ENCODE assay signal across 8 cellular contexts in genomic region chr2:191679818-191680600, GRCh38. TPM values are rescaled to one million over a fixed set of nuclear protein-coding genes. Genes with fewer than 3 reads are reported as not detected.
A peak's percentile ranks its signal among the peaks of the same experiment; 100 is the strongest.
DNase-seq lines count a peak whose midpoint lies in the region; ATAC-seq, FAIRE-seq and TF ChIP-seq lines count a peak whose summit lies in the region.

No MANE protein-coding gene starts in this region.

- CTCF ChIA-PET in A549 (lab: Yijun Ruan, JAX) = interaction anchor here (0.6 to 1.6 kb wide), 3 partner anchors 12 to 113 kb away, joined by 3 to 6 read pairs (median 4); no protein-coding TSS in a partner anchor

- peaks cover 59% of the 10 kb centered on the region for H3K36me3 ChIP-seq in RWPE2 (ENCODE audit: low read depth)

- ATAC-seq in A549 (0 out of 6 replicates have a peak, but pooled peaks of 1 of the 2 experiments have one; percentile 10), HG03097 (IDR thresholded peaks at IDR 0.05; ENCODE audit: low FRiP score, unreplicated experiment) (peak; percentile 22), RWPE2 (ENCODE audit: low read depth) (peak; percentile 61), GM19023 (IDR thresholded peaks at IDR 0.05; ENCODE audit: unreplicated experiment) (no peak)
- peak; percentile 17 for ATAC-seq in stimulated activated naive CD8-positive, alpha-beta T cell treated with anti-CD3 and anti-CD28 coated beads, Interleukin-15, Interleukin-2, amounts not matched to agents 100 U/mL and 50 U/mL, for 24 hours

- TF ChIP-seq EP300 in A549 (IDR thresholded peaks at IDR 0.05) = no peak

- TF ChIP-seq RAD21 in A549 (conservative IDR thresholded peaks at IDR 0.05 in 1 of 2, IDR thresholded peaks at IDR 0.05 in 1 of 2) = no peak

- H3K9me3 ChIP-seq in A549 (no peaks in the 10 kb centered on the region), RWPE2 (ENCODE audit: severe bottlenecking) (no peaks in the 10 kb centered on the region)

- H3K27me3 ChIP-seq in RWPE2 (ENCODE audit: insufficient read depth, poor library complexity, severe bottlenecking) = no peaks in the 10 kb centered on the region

- peak overlapping the region; percentile 71; the same call in 2 of the 3 replicates for H3K4me3 ChIP-seq in A549
- peak overlapping the region; percentile 57 for H3K4me3 ChIP-seq in RWPE2 (ENCODE audit: severe bottlenecking)
- H3K4me3 ChIP-seq in epithelial cell of proximal tubule (ENCODE audit: low read depth, low read length) = peak overlapping the region; percentile 86

- no peak for TF ChIP-seq POLR2A in A549 (IDR thresholded peaks at IDR 0.05; ENCODE audit: low read length)
- TF ChIP-seq POLR2A in GM18526 (IDR thresholded peaks at IDR 0.05; ENCODE audit: extremely low read depth, insufficient read length) = peak; percentile 31

- TF ChIP-seq CTCF in A549 (IDR thresholded peaks at IDR 0.05) (no peak), RWPE2 (IDR thresholded peaks at IDR 0.05; ENCODE audit: poor library complexity, severe bottlenecking) (no peak), epithelial cell of proximal tubule (conservative IDR thresholded peaks at IDR 0.05; ENCODE audit: low read depth, low read length) (no peak)

- H3K4me1 ChIP-seq in A549 (peaks cover 42% of the 10 kb centered on the region), RWPE2 (ENCODE audit: insufficient read depth, poor library complexity, severe bottlenecking) (peaks cover 42% of the 10 kb centered on the region)

- FAIRE-seq in A549 (lab: Jason Lieb, UNC) = no peak

- POLR2A ChIA-PET in A549 (lab: Yijun Ruan, JAX) = interaction anchor here (1.0 to 1.1 kb wide), 2 partner anchors 42 to 97 kb away, joined by 3 to 5 read pairs; no protein-coding TSS in a partner anchor

- peak; percentile 35 to 75 for DNase-seq in A549 (ENCODE audit: low read depth in 1 of 2, low spot score in 1 of 2)
- no peak for DNase-seq in RWPE2 (ENCODE audit: low spot score)
- DNase-seq in epithelial cell of proximal tubule (ENCODE audit: low read depth) = no peak
- DNase-seq in stimulated activated naive CD8-positive, alpha-beta T cell treated with anti-CD3 and anti-CD28 coated beads, Interleukin-15, Interleukin-2, amounts not matched to agents 100 U/mL and 50 U/mL, for 24 hours = no peak
- DNase-seq in NCI-H524 (lab: John Stamatoyannopoulos, UW) = no peak

- peak overlapping the region; percentile 72 for H3K4me2 ChIP-seq in A549

- 88% methylated on average over 4 of the region's 4 CpGs for WGBS in A549 (ENCODE audit: missing lambda C conversion rate)

- H3K27ac ChIP-seq in A549 (peak overlapping the region; percentile 83 to 90; a peak in 5 of 6 replicates), RWPE2 (ENCODE audit: poor library complexity, severe bottlenecking) (peak overlapping the region; percentile 89)

TF ChIP-seq in A549, 52 proteins besides CTCF, POLR2A, EP300 and RAD21:
- no peak for TF ChIP-seq POLR2AphosphoS2 (conservative IDR thresholded peaks at IDR 0.05; ENCODE audit: low read length)
- no peak for TF ChIP-seq RNF2 (IDR thresholded peaks at IDR 0.05; ENCODE audit: borderline replicate concordance, low read depth)
- no peak for TF ChIP-seq ATOH8 (CRISPR knock-in tag; IDR thresholded peaks at IDR 0.05; ENCODE audit: low read depth)
- TF ChIP-seq RARB (CRISPR knock-in tag; IDR thresholded peaks at IDR 0.05) = no peak
- peak; percentile 23 to 68; a peak in 3 of 4 replicates for TF ChIP-seq CEBPB (IDR thresholded peaks at IDR 0.05)
- no peak for TF ChIP-seq ZC3H11A (IDR thresholded peaks at IDR 0.05)
- TF ChIP-seq BCL3 (IDR thresholded peaks at IDR 0.05) = no peak
- no peak for TF ChIP-seq CBX2 (IDR thresholded peaks at IDR 0.05; ENCODE audit: borderline replicate concordance, low read depth)
- no peak for TF ChIP-seq PBX3 (IDR thresholded peaks at IDR 0.05)
- no peak for TF ChIP-seq KDM1A (IDR thresholded peaks at IDR 0.05; ENCODE audit: low read depth)
- TF ChIP-seq HOXA7 (CRISPR knock-in tag; IDR thresholded peaks at IDR 0.05) = no peak
- no peak for TF ChIP-seq BHLHE40 (IDR thresholded peaks at IDR 0.05; ENCODE audit: low read depth, low read length)
- TF ChIP-seq PHF8 (IDR thresholded peaks at IDR 0.05; ENCODE audit: borderline replicate concordance, low read depth) = no peak
- 0 out of 2 replicates have a peak, but pooled peaks have one; percentile 21 for TF ChIP-seq JUNB (IDR thresholded peaks at IDR 0.05)
- TF ChIP-seq ZSCAN20 (CRISPR knock-in tag; IDR thresholded peaks at IDR 0.05) = no peak
- no peak for TF ChIP-seq HOXB5 (CRISPR knock-in tag; IDR thresholded peaks at IDR 0.05)
- no peak for TF ChIP-seq MYC (IDR thresholded peaks at IDR 0.05; ENCODE audit: borderline replicate concordance, low read length)
- no peak for TF ChIP-seq HOXB13 (CRISPR knock-in tag; IDR thresholded peaks at IDR 0.05; ENCODE audit: low read depth)
- no peak for TF ChIP-seq KDM5A (IDR thresholded peaks at IDR 0.05)
- TF ChIP-seq E2F6 (IDR thresholded peaks at IDR 0.05; ENCODE audit: borderline replicate concordance, low read depth) = no peak
- no peak for TF ChIP-seq FOSB (CRISPR knock-in tag; IDR thresholded peaks at IDR 0.05)
- TF ChIP-seq NFE2L2 (conservative IDR thresholded peaks at IDR 0.05; ENCODE audit: low read length) = no peak
- no peak for TF ChIP-seq CHD2 (IDR thresholded peaks at IDR 0.05; ENCODE audit: low read length, partially characterized antibody)
- TF ChIP-seq HES2 (IDR thresholded peaks at IDR 0.05) = no peak
- no peak for TF ChIP-seq NPAS2 (CRISPR knock-in tag; IDR thresholded peaks at IDR 0.05; ENCODE audit: borderline replicate concordance)
- no peak for TF ChIP-seq FOSL2 (IDR thresholded peaks at IDR 0.05)
- TF ChIP-seq FOSL2 (CRISPR knock-in tag; IDR thresholded peaks at IDR 0.05) = peak; percentile 72

RNA-seq across cellular contexts. Expression of gene NABP1, which starts 2.1 kb away (rescaled TPM):
- polyA plus RNA-seq in A549 (2011; rRNA removed) = 13.6 and 22.4 TPM in 2 replicates
- polyA plus RNA-seq in A549 (2012; cell fraction: cytosol; rRNA removed) = 1.7 and 1.8 TPM in 2 replicates
- 2.9 and 4.9 TPM in 2 replicates for polyA plus RNA-seq in A549 (2012; cell fraction: nucleus; rRNA removed)
- polyA plus RNA-seq in A549 (2017; fragmentation: RNase III; extraction: RNeasy Plus Mini Kit Qiagen cat#74134 plus additional on column Dnase treatment) = 21.9 to 22.2 TPM (median 21.9 TPM) in 3 replicates
- polyA minus RNA-seq in A549 (2011; rRNA and poly(A)+ RNA removed) = 19.0 and 21.4 TPM in 2 replicates
- total RNA-seq in epithelial cell of proximal tubule = 32.1 and 33.8 TPM in 2 replicates

Comparison
In these comparisons a context has a peak if more than half of its experiments do, and no peak if none do; other contexts are left out.
1. DNase-seq: peak in A549 (2 of 2); none in RWPE2 (single experiment), epithelial cell of proximal tubule (single experiment), stimulated activated naive CD8-positive, alpha-beta T cell treated with anti-CD3 and anti-CD28 coated beads, Interleukin-15, Interleukin-2, amounts not matched to agents 100 U/mL and 50 U/mL, for 24 hours (single experiment) and NCI-H524 (0 of 2).
2. Peak in every context shown above with its lines, with median percentiles within 50 percentile points of each other: H3K4me3 ChIP-seq.